8 cellular contexts compared by ENCODE assay signal in the genomic region with DNA sequence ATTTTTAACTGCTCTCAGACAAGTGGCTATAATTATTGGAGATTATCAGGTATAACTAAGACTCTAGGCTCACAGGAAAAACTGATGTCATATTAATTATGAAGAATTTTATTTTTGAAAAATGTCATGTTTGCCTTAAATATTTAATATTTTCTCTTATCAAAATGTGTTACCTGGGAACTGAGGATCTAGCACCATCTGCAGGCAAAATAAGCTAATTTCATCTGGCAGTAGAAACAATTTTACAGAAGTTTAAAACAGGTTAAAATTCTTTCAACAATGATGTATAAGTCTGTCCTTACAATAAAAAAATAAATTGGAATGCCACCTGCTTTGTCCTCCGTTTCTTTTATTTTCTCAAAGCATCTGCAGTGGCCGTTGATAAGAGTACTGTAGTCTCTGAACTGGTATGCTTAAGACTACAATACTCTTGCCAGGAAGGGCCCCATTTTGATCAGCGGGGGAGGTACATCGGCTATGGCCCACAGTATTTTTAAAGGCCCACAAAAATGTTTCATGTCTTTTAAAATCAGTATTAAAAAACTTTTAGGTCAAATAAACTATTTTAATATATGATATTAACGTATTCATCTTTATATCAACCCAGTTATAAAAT.
DNase-seq lines count a peak whose midpoint lies in the region; ATAC-seq and TF ChIP-seq lines count a peak whose summit lies in the region.

No MANE protein-coding gene starts in this region.

- H3K9me3 ChIP-seq in effector memory CD4-positive, alpha-beta T cell (ENCODE audit: control insufficient read depth, low read length) = no peaks in the 10 kb centered on the region

- no peaks in the 10 kb centered on the region for H3K4me1 ChIP-seq in effector memory CD4-positive, alpha-beta T cell (ENCODE audit: control insufficient read depth, insufficient read depth, low read length, poor library complexity, severe bottlenecking)

- no peak overlapping the region for H3K27ac ChIP-seq in effector memory CD4-positive, alpha-beta T cell (ENCODE audit: insufficient read depth, low read length, poor library complexity, severe bottlenecking)

- ATAC-seq in left lobe of liver = peak; percentile 44

- H3K36me3 ChIP-seq in effector memory CD4-positive, alpha-beta T cell (ENCODE audit: control insufficient read depth, insufficient read depth, low read length) = no peaks in the 10 kb centered on the region

- in situ Hi-C loops in astrocyte of the cerebellum (cut with HindIII; ENCODE audit: low sequenced_read_pairs) = no loop called here

- no peak overlapping the region for H3K4me3 ChIP-seq in astrocyte of the cerebellum (ENCODE audit: low read depth, low read length)
- no peak overlapping the region for H3K4me3 ChIP-seq in effector memory CD4-positive, alpha-beta T cell (ENCODE audit: insufficient read depth, low read depth, low read length, poor library complexity, severe bottlenecking)

- H3K27me3 ChIP-seq in effector memory CD4-positive, alpha-beta T cell (replicated peaks; ENCODE audit: control insufficient read depth, insufficient read depth, low read length, poor library complexity, severe bottlenecking) = no peaks in the 10 kb centered on the region

- DNase-seq in DMS 273 (lab: John Stamatoyannopoulos, UW; ENCODE audit: unreplicated experiment) (peak; percentile 36), DMS 273 treated with DMSO at 0.1 percent for 48 hours (lab: John Stamatoyannopoulos, UW) (no peak), HT-29 (ENCODE audit: low spot score) (peak; percentile 58), astrocyte of the cerebellum (ENCODE audit: low read depth) (peak; percentile 20), left lobe of liver (ENCODE audit: low spot score) (no peak), iPS-NIHi7 (ENCODE audit: extremely low spot score) (no peak), NCI-H1436 (lab: John Stamatoyannopoulos, UW) (no peak)
- DNase-seq in effector memory CD4-positive, alpha-beta T cell = no peak

- peak; percentile 56 for TF ChIP-seq CTCF in astrocyte of the cerebellum (IDR thresholded peaks at IDR 0.05; ENCODE audit: low read depth, low read length, missing control alignments)

Comparison
In these comparisons a context has a peak if more than half of its experiments do, and no peak if none do; other contexts are left out.
1. DNase-seq: peak in DMS 273 (single experiment), HT-29 (single experiment) and astrocyte of the cerebellum (single experiment); none in DMS 273 treated with DMSO at 0.1 percent for 48 hours (single experiment), left lobe of liver (single experiment), iPS-NIHi7 (single experiment), effector memory CD4-positive, alpha-beta T cell (0 of 3) and NCI-H1436 (single experiment).